ENCODE assay signal across 10 cellular contexts in the genomic region with DNA sequence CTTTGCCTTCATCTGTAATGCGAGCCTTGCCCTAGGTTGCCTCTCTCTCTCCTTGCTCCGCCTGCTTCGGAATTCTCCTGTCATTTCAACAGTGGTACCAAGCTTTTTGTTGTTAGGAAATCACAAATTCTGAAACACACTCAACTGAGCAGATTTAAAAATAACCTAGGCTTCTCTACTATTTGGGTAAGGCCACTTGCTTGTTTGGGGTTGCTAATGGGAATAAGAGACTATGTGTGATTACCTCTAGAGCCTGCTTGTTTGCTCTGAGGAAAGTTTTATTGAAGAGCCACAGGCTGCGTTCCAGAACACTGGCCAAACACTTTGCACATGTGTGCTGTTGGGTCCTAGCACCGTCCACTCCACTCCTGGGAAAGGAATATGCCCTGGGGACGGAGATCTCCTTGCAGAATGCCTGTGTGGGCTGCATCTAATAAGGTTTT.
DNase-seq lines count a peak whose midpoint lies in the region; ATAC-seq, FAIRE-seq and TF ChIP-seq lines count a peak whose summit lies in the region.
"Had no signal": no experiment of that assay in that cellular context is flagged by ENCODE, and none has a peak within 500 bp of the region (broad histone marks: within the 10 kb centered on the region; RNA-seq: fewer than 3 reads in every experiment).

No MANE protein-coding gene starts in this region.

- no peak for FAIRE-seq in bronchial epithelial cell (lab: Jason Lieb, UNC)

- ATAC-seq in GM18517 (IDR thresholded peaks at IDR 0.05; ENCODE audit: unreplicated experiment) = no peak

- peak overlapping the region in 1 of 2 donors; percentile 49 for H3K9ac ChIP-seq in liver (ENCODE audit: low read depth in 1 of 2, low read length in 2 of 2)
- H3K9ac ChIP-seq: BLaER1 had no signal

- peaks cover 7% of the 10 kb centered on the region for H3K9me3 Mint-ChIP-seq in activated CD4-positive, alpha-beta T cell treated with anti-CD3 and anti-CD28 coated beads, Interleukin-2, amount 10 ng/mL, durations not matched to agents 7 days and 5 days

- WGBS in liver = 63% methylated on average over 6 of the region's 6 CpGs
- 50 to 54% methylated on average over 6 of the region's 6 CpGs for WGBS in tibial nerve, 2 donors

- H3K4me3 ChIP-seq in bronchial epithelial cell (ENCODE audit: low read depth, low read length) (no peak overlapping the region), liver (ENCODE audit: low read depth in 1 of 3, low read length in 3 of 3) (no peak overlapping the region), tibial nerve (no peak overlapping the region)
- H3K4me3 ChIP-seq: BLaER1 had no signal

- CTCF ChIA-PET in activated CD4-positive, alpha-beta T cell treated with anti-CD3 and anti-CD28 coated beads, Interleukin-2, amount 10 ng/mL, durations not matched to agents 7 days and 5 days (lab: Charles Lee) = interaction anchor here (1.4 to 2.9 kb wide), 2 partner anchors 12 to 25 kb away, joined by 4 to 14 read pairs; no protein-coding TSS in a partner anchor

- H3K36me3 ChIP-seq in bronchial epithelial cell (ENCODE audit: control insufficient read depth, insufficient read depth, low read length) (no peaks in the 10 kb centered on the region), liver (ENCODE audit: control insufficient read depth in 4 of 4, insufficient read depth in 3 of 4, low read depth in 1 of 4, low read length in 3 of 4) (no peaks in the 10 kb centered on the region), tibial nerve (no peaks in the 10 kb centered on the region)
- H3K36me3 ChIP-seq: BLaER1 had no signal

- DNase-seq in activated CD4-positive, alpha-beta T cell treated with anti-CD3 and anti-CD28 coated beads, Interleukin-2, amount 10 ng/mL, durations not matched to agents 7 days and 5 days = no peak
- no peak for DNase-seq in activated CD4-positive, alpha-beta T cell treated with anti-CD3 and anti-CD28 coated beads, Interleukin-2, amount 50 U/mL, for 1 hour
- DNase-seq in bronchial epithelial cell (ENCODE audit: low read depth) (peak; percentile 32), tibial nerve (ENCODE audit: low spot score in 2 of 2) (no peak), DMS 273 (lab: John Stamatoyannopoulos, UW; ENCODE audit: unreplicated experiment) (no peak), midbrain (lab: John Stamatoyannopoulos, UW) (no peak)
- DNase-seq: NCI-H774 had no signal

- peak overlapping the region; percentile 42 for H3K27ac Mint-ChIP-seq in activated CD4-positive, alpha-beta T cell treated with anti-CD3 and anti-CD28 coated beads, Interleukin-2, amount 10 ng/mL, durations not matched to agents 7 days and 5 days

- TF ChIP-seq CTCF in bronchial epithelial cell (IDR thresholded peaks at IDR 0.05; ENCODE audit: insufficient read depth, low read length, severe bottlenecking) = no peak
- TF ChIP-seq CTCF in liver (IDR thresholded peaks at IDR 0.05; ENCODE audit: low read depth, low read length, missing input control) = no peak
- TF ChIP-seq CTCF in tibial nerve (IDR thresholded peaks at IDR 0.05) = no peak

- H3K9me3 ChIP-seq in liver (ENCODE audit: control insufficient read depth in 4 of 4, low read length in 3 of 4) (no peaks in the 10 kb centered on the region), tibial nerve (no peaks in the 10 kb centered on the region)
- H3K9me3 ChIP-seq: BLaER1 had no signal

- H3K4me1 Mint-ChIP-seq in activated CD4-positive, alpha-beta T cell treated with anti-CD3 and anti-CD28 coated beads, Interleukin-2, amount 10 ng/mL, durations not matched to agents 7 days and 5 days = peaks cover 33% of the 10 kb centered on the region

- TF ChIP-seq EP300 in tibial nerve (IDR thresholded peaks at IDR 0.05) = peak in 1 of 2 donors; percentile 19

- POLR2A ChIA-PET in activated CD4-positive, alpha-beta T cell treated with anti-CD3 and anti-CD28 coated beads, Interleukin-2, amount 10 ng/mL, durations not matched to agents 7 days and 5 days (lab: Charles Lee) = no interaction called here

- no peaks in the 10 kb centered on the region for H3K27me3 Mint-ChIP-seq in activated CD4-positive, alpha-beta T cell treated with anti-CD3 and anti-CD28 coated beads, Interleukin-2, amount 10 ng/mL, durations not matched to agents 7 days and 5 days

- H3K36me3 Mint-ChIP-seq in activated CD4-positive, alpha-beta T cell treated with anti-CD3 and anti-CD28 coated beads, Interleukin-2, amount 10 ng/mL, durations not matched to agents 7 days and 5 days (ENCODE audit: low read depth) = no peaks in the 10 kb centered on the region

- no peak overlapping the region for H3K4me3 Mint-ChIP-seq in activated CD4-positive, alpha-beta T cell treated with anti-CD3 and anti-CD28 coated beads, Interleukin-2, amount 10 ng/mL, durations not matched to agents 7 days and 5 days

- TF ChIP-seq POLR2A in tibial nerve (IDR thresholded peaks at IDR 0.05) = no peak

- H3K27me3 ChIP-seq in bronchial epithelial cell (ENCODE audit: control insufficient read depth, insufficient read depth, low read length) (no peaks in the 10 kb centered on the region), liver (ENCODE audit: control insufficient read depth in 4 of 4, insufficient read depth in 4 of 4, low read length in 3 of 4) (no peaks in the 10 kb centered on the region), tibial nerve (no peaks in the 10 kb centered on the region)
- H3K27me3 ChIP-seq: BLaER1 had no signal

- H3K27ac ChIP-seq in liver (ENCODE audit: low read depth in 1 of 2, low read length in 2 of 2) (peak overlapping the region; percentile 65 to 81), tibial nerve (peak overlapping the region; percentile 55 to 83 (median 71))
- H3K27ac ChIP-seq: BLaER1 had no signal

- TF ChIP-seq RAD21 in liver (IDR thresholded peaks at IDR 0.05) = peak; percentile 49 to 71

- peaks cover 0 to 15% (median 2%) of the 10 kb centered on the region in 4 donors for H3K4me1 ChIP-seq in liver (ENCODE audit: control insufficient read depth in 4 of 4, insufficient read depth in 4 of 4, low read length in 3 of 4)
- H3K4me1 ChIP-seq in tibial nerve = peaks cover 0 to 33% (median 26%) of the 10 kb centered on the region in 4 donors

TF ChIP-seq in liver, 16 proteins besides CTCF, POLR2A, EP300 and RAD21 (continues in another document):
- TF ChIP-seq RXRA (IDR thresholded peaks at IDR 0.05) (peak in 1 of 2 donors; percentile 42), NR2F2 (IDR thresholded peaks at IDR 0.05) (no peak), MAX (IDR thresholded peaks at IDR 0.05) (peak; percentile 51), HNF4A (conservative IDR thresholded peaks at IDR 0.05) (peak; percentile 52 to 65), JUND (IDR thresholded peaks at IDR 0.05) (peak in 1 of 2 donors; percentile 55), FOXA1 (IDR thresholded peaks at IDR 0.05) (no peak), REST (IDR thresholded peaks at IDR 0.05) (peak; percentile 20), GABPA (IDR thresholded peaks at IDR 0.05 in 1 of 2, conservative IDR thresholded peaks at IDR 0.05 in 1 of 2) (no peak), EGR1 (IDR thresholded peaks at IDR 0.05; ENCODE audit: low read depth in 2 of 2) (no peak), SP1 (IDR thresholded peaks at IDR 0.05) (peak; percentile 65), ATF3 (IDR thresholded peaks at IDR 0.05) (no peak), FOXA2 (IDR thresholded peaks at IDR 0.05) (no peak), YY1 (IDR thresholded peaks at IDR 0.05) (peak; percentile 39), TAF1 (conservative IDR thresholded peaks at IDR 0.05) (no peak)
- TF ChIP-seq, protein P1, sequence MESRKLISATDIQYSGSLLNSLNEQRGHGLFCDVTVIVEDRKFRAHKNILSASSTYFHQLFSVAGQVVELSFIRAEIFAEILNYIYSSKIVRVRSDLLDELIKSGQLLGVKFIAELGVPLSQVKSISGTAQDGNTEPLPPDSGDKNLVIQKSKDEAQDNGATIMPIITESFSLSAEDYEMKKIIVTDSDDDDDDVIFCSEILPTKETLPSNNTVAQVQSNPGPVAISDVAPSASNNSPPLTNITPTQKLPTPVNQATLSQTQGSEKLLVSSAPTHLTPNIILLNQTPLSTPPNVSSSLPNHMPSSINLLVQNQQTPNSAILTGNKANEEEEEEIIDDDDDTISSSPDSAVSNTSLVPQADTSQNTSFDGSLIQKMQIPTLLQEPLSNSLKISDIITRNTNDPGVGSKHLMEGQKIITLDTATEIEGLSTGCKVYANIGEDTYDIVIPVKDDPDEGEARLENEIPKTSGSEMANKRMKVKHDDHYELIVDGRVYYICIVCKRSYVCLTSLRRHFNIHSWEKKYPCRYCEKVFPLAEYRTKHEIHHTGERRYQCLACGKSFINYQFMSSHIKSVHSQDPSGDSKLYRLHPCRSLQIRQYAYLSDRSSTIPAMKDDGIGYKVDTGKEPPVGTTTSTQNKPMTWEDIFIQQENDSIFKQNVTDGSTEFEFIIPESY (IDR thresholded peaks at IDR 0.05) = no peak
